16 cellular contexts compared by ENCODE assay signal in genomic region chr2:27288610-27289009, GRCh38. TPM values are rescaled to one million over a fixed set of nuclear protein-coding genes. Genes with fewer than 3 reads are reported as not detected.
A peak's percentile ranks its signal among the peaks of the same experiment; 100 is the strongest.
DNase-seq lines count a peak whose midpoint lies in the region; ATAC-seq and TF ChIP-seq lines count a peak whose summit lies in the region.
"Had no signal": no experiment of that assay in that cellular context is flagged by ENCODE, and none has a peak within 500 bp of the region (broad histone marks: within the 10 kb centered on the region; RNA-seq: fewer than 3 reads in every experiment).

No MANE protein-coding gene starts in this region.

- CTCF ChIA-PET in SK-N-SH (lab: Yijun Ruan, JAX): interaction anchor here (1.1 to 18.7 kb wide), 4 partner anchors 7 to 21 kb away, joined by 3 to 392 read pairs (median 204); partner anchors contain the start of genes SLC30A3, TRIM54 and UCN

- H3K27me3 ChIP-seq in SK-N-SH (ENCODE audit: insufficient read depth) (no peaks in the 10 kb centered on the region), psoas muscle (ENCODE audit: insufficient read depth in 3 of 3, low read length in 2 of 3) (no peaks in the 10 kb centered on the region)
- H3K27me3 ChIP-seq: BLaER1 treated with 17β-estradiol and CSF1 and Interleukin-3, amounts not matched to agents 10 nM and 100 nM had no signal

- H3K4me2 ChIP-seq in SK-N-SH: no peak overlapping the region

- H3K9me3 ChIP-seq in SK-N-SH: no peaks in the 10 kb centered on the region
- H3K9me3 ChIP-seq in psoas muscle: no peaks in the 10 kb centered on the region
- H3K9me3 ChIP-seq: BLaER1 treated with 17β-estradiol and CSF1 and Interleukin-3, amounts not matched to agents 10 nM and 100 nM had no signal

- POLR2A ChIA-PET in SK-N-SH (lab: Yijun Ruan, JAX): no interaction called here

- H3K4me1 ChIP-seq in SK-N-SH (ENCODE audit: control insufficient read depth in 1 of 2, insufficient read depth in 2 of 2, low read depth in 1 of 2, low read length in 1 of 2) (peaks cover 2 to 10% of the 10 kb centered on the region in 2 experiments; a peak in 3 of 4 replicates), psoas muscle (peaks cover 63% of the 10 kb centered on the region)

- H3K36me3 ChIP-seq in SK-N-SH (replicated peaks in 1 of 2; ENCODE audit: control insufficient read depth in 1 of 2, insufficient read depth in 2 of 2, low read length in 1 of 2): no peaks in the 10 kb centered on the region
- peaks cover 0 to 32% of the 10 kb centered on the region in 2 donors for H3K36me3 ChIP-seq in psoas muscle (ENCODE audit: insufficient read depth in 1 of 2, low read depth in 1 of 2)
- H3K36me3 ChIP-seq: BLaER1 treated with 17β-estradiol and CSF1 and Interleukin-3, amounts not matched to agents 10 nM and 100 nM had no signal

- peaks cover 10% of the 10 kb centered on the region for H3F3A ChIP-seq in SK-N-SH (replicated peaks; ENCODE audit: insufficient read depth)

- no peak for ATAC-seq in SK-N-SH treated with all-trans-retinoic acid at 6 μM for 48 hours
- ATAC-seq in psoas muscle: no peak
- no peak for ATAC-seq in GM18520 (IDR thresholded peaks at IDR 0.05; ENCODE audit: unreplicated experiment)
- ATAC-seq: GM12878 had no signal

- TF ChIP-seq CTCF in SK-N-SH (IDR thresholded peaks at IDR 0.05) (no peak), psoas muscle (IDR thresholded peaks at IDR 0.05) (no peak), GM10266 (IDR thresholded peaks at IDR 0.05; ENCODE audit: control insufficient read depth, insufficient read depth, low read depth, missing control alignments) (no peak)

- no peak overlapping the region for H3K27ac ChIP-seq in SK-N-SH (ENCODE audit: low read depth in 2 of 2, low read length in 1 of 2)
- peak overlapping the region; percentile 93 for H3K27ac ChIP-seq in psoas muscle
- H3K27ac ChIP-seq: 22Rv1 had no signal

- H3K4me3 ChIP-seq in SK-N-SH (ENCODE audit: low read depth in 2 of 2, low read length in 1 of 2): no peak overlapping the region
- H3K4me3 ChIP-seq in psoas muscle: peak overlapping the region; percentile 71
- H3K4me3 ChIP-seq: BLaER1 treated with 17β-estradiol and CSF1 and Interleukin-3, amounts not matched to agents 10 nM and 100 nM; GM12878 had no signal

- DNase-seq in SK-N-SH: no peak
- DNase-seq in dermis microvascular lymphatic vessel endothelial cell (ENCODE audit: low read depth in 2 of 2): peak; percentile 93 to 94
- DNase-seq in psoas muscle: no peak
- no peak for DNase-seq in stimulated activated CD4-positive, alpha-beta T cell treated with anti-CD3 and anti-CD28 coated beads, Interleukin-4, amount 100 ng/mL, for 4 hours
- no peak for DNase-seq in GM10266 (ENCODE audit: extremely low spot score)
- DNase-seq: AML-193; CD4-positive, CD25-positive, alpha-beta regulatory T cell; DMS53; GOT3; H9 had no signal

- H2AFZ ChIP-seq in SK-N-SH (ENCODE audit: low read depth): no peak overlapping the region

- intact Hi-C loops in psoas muscle (cut with DNase I): loop anchor here in 1 of 2 donors (10.0 kb wide), 1 partner anchor 194 kb away; no protein-coding TSS in a partner anchor

- TF ChIP-seq RAD21 in SK-N-SH (IDR thresholded peaks at IDR 0.05; ENCODE audit: low read length): no peak

- 16% methylated on average over 3 of the region's 3 CpGs for WGBS in SK-N-SH (ENCODE audit: low lambda C conversion rate)
- WGBS in psoas muscle, 3 donors: 17 to 28% (median 18%) methylated on average over 3 of the region's 3 CpGs

- H3K79me2 ChIP-seq in SK-N-SH (ENCODE audit: insufficient read depth): no peaks in the 10 kb centered on the region

- H4K20me1 ChIP-seq in SK-N-SH (ENCODE audit: insufficient read depth): no peaks in the 10 kb centered on the region
- H4K20me1 ChIP-seq: BLaER1 treated with 17β-estradiol and CSF1 and Interleukin-3, amounts not matched to agents 10 nM and 100 nM had no signal

- TF ChIP-seq EP300 in SK-N-SH (IDR thresholded peaks at IDR 0.05; ENCODE audit: borderline replicate concordance in 1 of 2, low read depth in 1 of 2, low read length in 1 of 2): no peak

- H3K9me2 ChIP-seq in SK-N-SH: no peaks in the 10 kb centered on the region

- no peak overlapping the region for H3K9ac ChIP-seq in SK-N-SH
- H3K9ac ChIP-seq: BLaER1 treated with 17β-estradiol and CSF1 and Interleukin-3, amounts not matched to agents 10 nM and 100 nM had no signal

TF ChIP-seq in SK-N-SH treated with all-trans-retinoic acid at 6 μM for 48 hours, 23 proteins besides CTCF, POLR2A, EP300 and RAD21 (continues in another document):
- TF ChIP-seq ISL1 (CRISPR knock-in tag; IDR thresholded peaks at IDR 0.05) (peak; percentile 79), TCF4 (CRISPR knock-in tag; IDR thresholded peaks at IDR 0.05; ENCODE audit: borderline replicate concordance) (peak; percentile 50), ESRRG (CRISPR knock-in tag; IDR thresholded peaks at IDR 0.05) (no peak), CREB5 (CRISPR knock-in tag; IDR thresholded peaks at IDR 0.05; ENCODE audit: low read depth) (peak; percentile 58; the same call in 1 of the 2 replicates)

TF ChIP-seq in SK-N-SH, 30 proteins besides CTCF, POLR2A, EP300 and RAD21:
- TF ChIP-seq TAF1 (IDR thresholded peaks at IDR 0.05; ENCODE audit: borderline replicate concordance, low read depth, low read length): no peak
- TF ChIP-seq PBX3 (IDR thresholded peaks at IDR 0.05): no peak
- TF ChIP-seq CHD2 (IDR thresholded peaks at IDR 0.05; ENCODE audit: low read length, partially characterized antibody): no peak
- TF ChIP-seq USF1 (IDR thresholded peaks at IDR 0.05; ENCODE audit: borderline replicate concordance, low read depth): no peak
- no peak for TF ChIP-seq TCF12 (IDR thresholded peaks at IDR 0.05)
- TF ChIP-seq FOXM1 (IDR thresholded peaks at IDR 0.05; ENCODE audit: low read depth): no peak

RNA-seq across cellular contexts. Expression of gene TRIM54, which starts 6.4 kb away (rescaled TPM):
- 0.28 and 0.36 TPM in 2 replicates for polyA plus RNA-seq in SK-N-SH (2012; rRNA removed)
- 0.13 and 0.22 TPM in 2 replicates for polyA plus RNA-seq in SK-N-SH (2012; cell fraction: cytosol; rRNA removed)
- 0.63 and 0.81 TPM in 2 replicates for polyA plus RNA-seq in SK-N-SH (2012; cell fraction: nucleus; rRNA removed)
- total RNA-seq in dermis microvascular lymphatic vessel endothelial cell: 0.26 and 0.51 TPM in 2 replicates
- 100 to 1,000 TPM; 387 to 784 (median 462) TPM for total RNA-seq in psoas muscle
- 100 to 1,000 TPM; 136 to 315 (median 282) TPM for polyA plus RNA-seq in psoas muscle
- total RNA-seq: CD4-positive, CD25-positive, alpha-beta regulatory T cell; GM12878 had no signal

RNA-seq across cellular contexts. Expression of gene DNAJC5G, which starts 13.4 kb away (rescaled TPM):
- polyA plus RNA-seq in SK-N-SH (2012; rRNA removed): 0.18 TPM in 1 of 2 replicates, not detected in the other
- polyA plus RNA-seq in SK-N-SH (2012; cell fraction: cytosol; rRNA removed): not detected in 2 replicates
- polyA plus RNA-seq in SK-N-SH (2012; cell fraction: nucleus; rRNA removed): 0.11 and 0.13 TPM in 2 replicates
- total RNA-seq in dermis microvascular lymphatic vessel endothelial cell: 0.39 and 1.0 TPM in 2 replicates
- total RNA-seq in psoas muscle: not detected
- not detected for polyA plus RNA-seq in psoas muscle
- total RNA-seq: CD4-positive, CD25-positive, alpha-beta regulatory T cell; GM12878; HT1080 had no signal
- polyA plus RNA-seq: CD4-positive, CD25-positive, alpha-beta regulatory T cell; GM12878 had no signal

RNA-seq across cellular contexts. Expression of gene UCN, which starts 19.6 kb away (rescaled TPM):
- polyA plus RNA-seq in SK-N-SH (2012; rRNA removed) (2.8 and 2.9 TPM in 2 replicates), psoas muscle (1 to 10 TPM in 1 of 3 donors, under 1 TPM in 2; 0.26 to 3.6 (median 0.44) TPM)
- 0.66 and 0.90 TPM in 2 replicates for polyA plus RNA-seq in SK-N-SH (2012; cell fraction: cytosol; rRNA removed)
- polyA plus RNA-seq in SK-N-SH (2012; cell fraction: nucleus; rRNA removed): 21.6 and 37.2 TPM in 2 replicates
- total RNA-seq in dermis microvascular lymphatic vessel endothelial cell (0.13 and 0.51 TPM in 2 replicates), psoas muscle (under 1 TPM in 1 of 4 donors, not detected in 3; 0.46 TPM)

RNA-seq across cellular contexts. Expression of gene SLC30A3, which starts 25.8 kb away (rescaled TPM):
- polyA plus RNA-seq in SK-N-SH (2012; rRNA removed) (0.68 and 1.1 TPM in 2 replicates), psoas muscle (under 1 TPM; 0.03 to 0.16 (median 0.09) TPM)
- 0.36 and 0.41 TPM in 2 replicates for polyA plus RNA-seq in SK-N-SH (2012; cell fraction: cytosol; rRNA removed)
- 1.4 and 1.5 TPM in 2 replicates for polyA plus RNA-seq in SK-N-SH (2012; cell fraction: nucleus; rRNA removed)
- total RNA-seq in dermis microvascular lymphatic vessel endothelial cell (6.3 and 15.0 TPM in 2 replicates), psoas muscle (under 1 TPM in 3 of 4 donors, not detected in 1; 0.10 to 0.92 (median 0.34) TPM)
- total RNA-seq: GM12878 had no signal

RNA-seq across cellular contexts. Expression of gene MPV17, which starts 34.3 kb away (rescaled TPM):
- 255 and 265 TPM in 2 replicates for polyA plus RNA-seq in SK-N-SH (2012; rRNA removed)
- 202 and 227 TPM in 2 replicates for polyA plus RNA-seq in SK-N-SH (2012; cell fraction: cytosol; rRNA removed)
- polyA plus RNA-seq in SK-N-SH (2012; cell fraction: nucleus; rRNA removed): 276 and 373 TPM in 2 replicates
- total RNA-seq in dermis microvascular lymphatic vessel endothelial cell: 40.4 and 52.3 TPM in 2 replicates
- total RNA-seq in psoas muscle: 10 to 100 TPM; 11.9 to 20.9 (median 14.9) TPM
- 10 to 100 TPM; 13.1 to 29.0 (median 14.5) TPM for polyA plus RNA-seq in psoas muscle

Comparison
In these comparisons a context has a peak if more than half of its experiments do, and no peak if none do; other contexts are left out.
1. DNase-seq: peak in dermis microvascular lymphatic vessel endothelial cell (2 of 2); none in SK-N-SH (single experiment), psoas muscle (0 of 2), stimulated activated CD4-positive, alpha-beta T cell treated with anti-CD3 and anti-CD28 coated beads, Interleukin-4, amount 100 ng/mL, for 4 hours (0 of 2) and GM10266 (single experiment).
2. RNA of gene TRIM54, which starts 6.4 kb away (total RNA-seq): 387 to 784 TPM in psoas muscle; 0.26 to 0.51 TPM in dermis microvascular lymphatic vessel endothelial cell; every median in the first group is over 100 times any median in the second.